Comparison of ENCODE assay signal across 17 cellular contexts in the genomic region with DNA sequence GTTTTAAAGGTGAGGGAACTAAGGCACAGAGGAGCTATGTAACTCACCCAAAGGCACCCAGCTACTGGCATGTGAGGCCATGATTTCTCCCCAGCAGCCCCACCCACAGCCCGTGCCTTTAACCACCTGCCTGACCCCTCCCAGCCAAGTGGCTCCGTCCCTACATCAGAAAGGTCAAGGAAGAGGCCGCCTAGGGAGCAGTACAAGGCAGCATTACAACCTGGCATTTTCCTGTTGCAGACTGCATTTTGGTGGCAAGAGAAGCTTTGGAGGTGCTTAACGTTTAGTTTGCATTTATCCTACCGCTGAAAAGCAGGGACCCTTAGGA. TPM values are rescaled to one million over a fixed set of nuclear protein-coding genes. Genes with fewer than 3 reads are reported as not detected.
DNase-seq lines count a peak whose midpoint lies in the region; ATAC-seq and TF ChIP-seq lines count a peak whose summit lies in the region.
"Had no signal": no experiment of that assay in that cellular context is flagged by ENCODE, and none has a peak within 500 bp of the region (broad histone marks: within the 10 kb centered on the region; RNA-seq: fewer than 3 reads in every experiment).

No MANE protein-coding gene starts in this region.

- H3K4me1 ChIP-seq in cardiac muscle cell (ENCODE audit: low read depth): peaks cover 22% of the 10 kb centered on the region
- H3K4me1 ChIP-seq in right atrium auricular region: peaks cover 0 to 12% of the 10 kb centered on the region in 2 donors
- peaks cover 6 to 7% of the 10 kb centered on the region in 2 donors for H3K4me1 ChIP-seq in left lung
- H3K4me1 ChIP-seq in tibial artery: peaks cover 0 to 23% (median 15%) of the 10 kb centered on the region in 4 donors
- H3K4me1 ChIP-seq in A673 (ENCODE audit: insufficient read depth, low read length, poor library complexity, severe bottlenecking): peaks cover 10% of the 10 kb centered on the region
- H3K4me1 ChIP-seq: spleen had no signal

- no TSS peak for BruUV-seq in A673 (replicated peaks; lab: Mats Ljungman, UMichigan)

- ATAC-seq in SK-N-SH treated with all-trans-retinoic acid at 6 μM for 48 hours: peak; percentile 4; the same call in 1 of the 3 replicates
- ATAC-seq in left lung: peak; percentile 38
- no peak for ATAC-seq in T-helper 17 cell
- ATAC-seq in activated CD8-positive, alpha-beta T cell treated with anti-CD3 and anti-CD28 coated beads for 36 hours: no peak

- H3K9me3 ChIP-seq in cardiac muscle cell (ENCODE audit: low read depth): no peaks in the 10 kb centered on the region
- no peaks in the 10 kb centered on the region for H3K9me3 ChIP-seq in right atrium auricular region
- peaks cover 0 to 2% of the 10 kb centered on the region in 2 donors for H3K9me3 ChIP-seq in left lung
- no peaks in the 10 kb centered on the region for H3K9me3 ChIP-seq in tibial artery
- H3K9me3 ChIP-seq in T-helper 17 cell (ENCODE audit: control insufficient read depth, low read length, poor library complexity, severe bottlenecking): no peaks in the 10 kb centered on the region
- H3K9me3 ChIP-seq in A673 (ENCODE audit: low read depth, low read length, poor library complexity, severe bottlenecking): no peaks in the 10 kb centered on the region

- no peaks in the 10 kb centered on the region for H3K9me3 Mint-ChIP-seq in activated CD8-positive, alpha-beta T cell treated with anti-CD3 and anti-CD28 coated beads for 36 hours
- H3K9me3 Mint-ChIP-seq: activated naive CD8-positive, alpha-beta T cell treated with anti-CD3 and anti-CD28 coated beads for 36 hours; activated T-helper 1 cell treated with anti-CD3 and anti-CD28 coated beads, Interleukin-12 subunit alpha, Interleukin-12 subunit beta, Interleukin-2, Interleukin-4 antibody, amounts not matched to agents 30 ng/mL and 10 ng/mL and 1 ng/mL, durations not matched to agents 14 hours and 24 hours and 36 hours; CD4-positive, CD25-positive, alpha-beta regulatory T cell; mesothelial cell of epicardium had no signal

- H3K27ac Mint-ChIP-seq in T-helper 17 cell: no peak overlapping the region
- H3K27ac Mint-ChIP-seq in activated CD8-positive, alpha-beta T cell treated with anti-CD3 and anti-CD28 coated beads for 36 hours: no peak overlapping the region
- H3K27ac Mint-ChIP-seq: activated naive CD8-positive, alpha-beta T cell treated with anti-CD3 and anti-CD28 coated beads for 36 hours; activated T-helper 1 cell treated with anti-CD3 and anti-CD28 coated beads, Interleukin-12 subunit alpha, Interleukin-12 subunit beta, Interleukin-2, Interleukin-4 antibody, amounts not matched to agents 30 ng/mL and 10 ng/mL and 1 ng/mL, durations not matched to agents 14 hours and 24 hours and 36 hours; CD4-positive, CD25-positive, alpha-beta regulatory T cell had no signal

- no peaks in the 10 kb centered on the region for H3K27me3 ChIP-seq in cardiac muscle cell
- H3K27me3 ChIP-seq in right atrium auricular region: no peaks in the 10 kb centered on the region
- no peaks in the 10 kb centered on the region for H3K27me3 ChIP-seq in left lung
- H3K27me3 ChIP-seq in tibial artery: no peaks in the 10 kb centered on the region
- no peaks in the 10 kb centered on the region for H3K27me3 ChIP-seq in A673 (replicated peaks; ENCODE audit: insufficient read depth, low read depth, low read length, poor library complexity)
- H3K27me3 ChIP-seq: spleen had no signal

- no peaks in the 10 kb centered on the region for H3K36me3 Mint-ChIP-seq in T-helper 17 cell (ENCODE audit: low read depth)
- H3K36me3 Mint-ChIP-seq in activated CD8-positive, alpha-beta T cell treated with anti-CD3 and anti-CD28 coated beads for 36 hours (ENCODE audit: low read depth): no peaks in the 10 kb centered on the region
- H3K36me3 Mint-ChIP-seq: activated naive CD8-positive, alpha-beta T cell treated with anti-CD3 and anti-CD28 coated beads for 36 hours; CD4-positive, CD25-positive, alpha-beta regulatory T cell; mesothelial cell of epicardium had no signal

- H3K27ac ChIP-seq in cardiac muscle cell (peak overlapping the region; percentile 79), right atrium auricular region (peak overlapping the region in 1 of 2 donors; percentile 72), left lung (peak overlapping the region in 1 of 2 donors; percentile 33), tibial artery (peak overlapping the region; percentile 69 to 75), A673 (ENCODE audit: low read depth, low read length, poor library complexity, severe bottlenecking) (no peak overlapping the region)
- H3K27ac ChIP-seq: spleen had no signal

- H3K4me3 Mint-ChIP-seq in T-helper 17 cell: no peak overlapping the region
- H3K4me3 Mint-ChIP-seq in activated CD8-positive, alpha-beta T cell treated with anti-CD3 and anti-CD28 coated beads for 36 hours: no peak overlapping the region
- H3K4me3 Mint-ChIP-seq: activated naive CD8-positive, alpha-beta T cell treated with anti-CD3 and anti-CD28 coated beads for 36 hours; activated T-helper 1 cell treated with anti-CD3 and anti-CD28 coated beads, Interleukin-12 subunit alpha, Interleukin-12 subunit beta, Interleukin-2, Interleukin-4 antibody, amounts not matched to agents 30 ng/mL and 10 ng/mL and 1 ng/mL, durations not matched to agents 14 hours and 24 hours and 36 hours; CD4-positive, CD25-positive, alpha-beta regulatory T cell; mesothelial cell of epicardium had no signal

- CTCF ChIA-PET in activated CD8-positive, alpha-beta T cell treated with anti-CD3 and anti-CD28 coated beads for 36 hours (lab: Charles Lee): no interaction called here
- CTCF ChIA-PET in A673 (lab: Charles Lee): interaction anchor here (0.6 kb wide), 1 partner anchor 870 kb away, joined by 16 read pairs; no protein-coding TSS in a partner anchor

- peaks cover 21% of the 10 kb centered on the region for H3K27me3 Mint-ChIP-seq in T-helper 17 cell
- no peaks in the 10 kb centered on the region for H3K27me3 Mint-ChIP-seq in activated CD8-positive, alpha-beta T cell treated with anti-CD3 and anti-CD28 coated beads for 36 hours

- H3K4me1 Mint-ChIP-seq in T-helper 17 cell: peaks cover 4% of the 10 kb centered on the region
- no peaks in the 10 kb centered on the region for H3K4me1 Mint-ChIP-seq in activated CD8-positive, alpha-beta T cell treated with anti-CD3 and anti-CD28 coated beads for 36 hours (ENCODE audit: low read depth)
- H3K4me1 Mint-ChIP-seq: activated naive CD8-positive, alpha-beta T cell treated with anti-CD3 and anti-CD28 coated beads for 36 hours; CD4-positive, CD25-positive, alpha-beta regulatory T cell had no signal

- intact Hi-C loops in left lung (cut with DNase I): no loop called here
- intact Hi-C loops in tibial artery (cut with DNase I; ENCODE audit: low total_unique reads): no loop called here
- intact Hi-C loops in activated CD8-positive, alpha-beta T cell treated with anti-CD3 and anti-CD28 coated beads for 36 hours (cut with micrococcal nuclease): no loop called here
- intact Hi-C loops in A673 (cut with micrococcal nuclease; ENCODE audit: unreplicated experiment): no loop called here

- TF ChIP-seq CTCF in cardiac muscle cell (IDR thresholded peaks at IDR 0.05; ENCODE audit: low read depth, low read length): no peak
- no peak for TF ChIP-seq CTCF in right atrium auricular region (IDR thresholded peaks at IDR 0.05)
- no peak for TF ChIP-seq CTCF in left lung (IDR thresholded peaks at IDR 0.05)
- no peak for TF ChIP-seq CTCF in tibial artery (IDR thresholded peaks at IDR 0.05)
- no peak for TF ChIP-seq CTCF in activated CD8-positive, alpha-beta T cell treated with anti-CD3 and anti-CD28 coated beads for 36 hours (IDR thresholded peaks at IDR 0.05)
- no peak for TF ChIP-seq CTCF in A673 (conservative IDR thresholded peaks at IDR 0.05; ENCODE audit: low read depth, low read length)

- H3K36me3 ChIP-seq in cardiac muscle cell (no peaks in the 10 kb centered on the region), right atrium auricular region (peaks cover 5% of the 10 kb centered on the region), left lung (peaks cover 0 to 11% of the 10 kb centered on the region in 2 donors), tibial artery (peaks cover 9 to 12% (median 9%) of the 10 kb centered on the region in 3 donors), A673 (ENCODE audit: insufficient read depth, low read length, poor library complexity, severe bottlenecking) (peaks cover 4% of the 10 kb centered on the region)
- H3K36me3 ChIP-seq: spleen had no signal

- DNase-seq in cardiac muscle cell (ENCODE audit: low read depth in 1 of 2, low spot score in 1 of 2) (no peak), right atrium auricular region (ENCODE audit: low spot score) (no peak), left lung (no peak), tibial artery (no peak), T-helper 17 cell (no peak), A673 (ENCODE audit: low spot score) (no peak)
- no peak for DNase-seq in activated CD8-positive, alpha-beta T cell treated with anti-CD3 and anti-CD28 coated beads for 36 hours
- DNase-seq: activated CD4-positive, CD25-positive, alpha-beta regulatory T cell treated with anti-CD3 and anti-CD28 coated beads, Interleukin-2, amount 50 U/mL, for 72 hours; activated naive CD8-positive, alpha-beta T cell treated with anti-CD3 and anti-CD28 coated beads for 36 hours; CD4-positive, CD25-positive, alpha-beta regulatory T cell; spleen; stimulated activated CD4-positive, alpha-beta T cell treated with anti-CD3 and anti-CD28 coated beads, Interleukin-4, amount 100 ng/mL, for 4 hours; T-helper 9 cell had no signal

- no peak overlapping the region for H3K4me3 ChIP-seq in cardiac muscle cell
- H3K4me3 ChIP-seq in right atrium auricular region: no peak overlapping the region
- no peak overlapping the region for H3K4me3 ChIP-seq in left lung
- H3K4me3 ChIP-seq in tibial artery: no peak overlapping the region
- H3K4me3 ChIP-seq in A673 (ENCODE audit: low read depth, low read length, poor library complexity, severe bottlenecking): no peak overlapping the region
- H3K4me3 ChIP-seq: spleen had no signal

- POLR2A ChIA-PET in activated CD8-positive, alpha-beta T cell treated with anti-CD3 and anti-CD28 coated beads for 36 hours (lab: Charles Lee): no interaction called here
- POLR2A ChIA-PET in A673 (lab: Charles Lee; ENCODE audit: low non-redundant PET): no interaction called here

RNA-seq across cellular contexts. Expression of gene STEAP3, which starts 17.5 kb away (rescaled TPM):
- 3.8 TPM in 2 replicates for total RNA-seq in cardiac muscle cell
- 3.5 and 4.5 TPM in 2 replicates for polyA plus RNA-seq in cardiac muscle cell
- 1 to 10 TPM; 4.4 to 8.2 TPM for total RNA-seq in right atrium auricular region
- 10 to 100 TPM; 40.4 to 43.8 TPM for total RNA-seq in left lung
- under 1 TPM; 0.10 to 0.13 TPM for total RNA-seq in T-helper 17 cell
- total RNA-seq in activated CD8-positive, alpha-beta T cell treated with anti-CD3 and anti-CD28 coated beads for 36 hours: under 1 TPM; 0.18 to 0.34 TPM
- total RNA-seq in A673 (2021): 19.3 and 20.3 TPM in 2 replicates
- total RNA-seq: CD4-positive, CD25-positive, alpha-beta regulatory T cell had no signal
- polyA plus RNA-seq: CD4-positive, CD25-positive, alpha-beta regulatory T cell; neural cell had no signal

Comparison
In these comparisons a context has a peak if more than half of its experiments do, and no peak if none do; other contexts are left out.
1. ATAC-seq: peak in SK-N-SH treated with all-trans-retinoic acid at 6 μM for 48 hours (single experiment) and left lung (single experiment); none in T-helper 17 cell (single experiment) and activated CD8-positive, alpha-beta T cell treated with anti-CD3 and anti-CD28 coated beads for 36 hours (single experiment).